6 cellular contexts compared by ENCODE assay signal in the genomic region with DNA sequence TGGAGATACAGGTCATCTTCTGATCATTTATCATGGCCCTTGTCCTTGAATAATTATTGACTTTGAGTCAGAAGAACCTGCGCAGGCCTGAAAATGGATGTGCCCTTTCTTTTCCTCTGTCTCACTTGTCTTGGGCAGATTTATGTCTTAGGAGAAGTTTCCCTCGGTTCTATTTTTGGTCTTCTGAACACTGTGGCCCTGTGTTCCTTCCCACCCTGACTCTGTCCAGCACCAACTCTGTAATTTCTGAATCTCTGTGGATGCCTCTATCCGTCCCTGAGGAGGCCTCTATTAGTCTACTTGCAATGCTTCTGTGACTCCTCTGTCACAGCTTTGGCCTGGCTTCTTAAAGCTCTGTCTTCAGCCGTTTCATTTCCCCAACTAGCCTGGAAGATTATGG.
"Had no signal": no experiment of that assay in that cellular context is flagged by ENCODE, and none has a peak within 500 bp of the region (broad histone marks: within the 10 kb centered on the region; RNA-seq: fewer than 3 reads in every experiment).

No MANE protein-coding gene starts in this region.

- H3K4me3 ChIP-seq: K562 had no signal

- H3K27ac ChIP-seq: HL-60 had no signal

- H3K36me3 Mint-ChIP-seq: IgD-negative memory B cell had no signal

- DNase-seq: IMR-90, KBM-7, KG1 had no signal

- H3K9me3 Mint-ChIP-seq: IgD-negative memory B cell had no signal

- H3K4me3 Mint-ChIP-seq: IgD-negative memory B cell had no signal

- H3K27ac Mint-ChIP-seq: IgD-negative memory B cell had no signal
